ENCODE assay signal across 8 cellular contexts in genomic region chr17:76141212-76142043, GRCh38. TPM values are rescaled to one million over a fixed set of nuclear protein-coding genes. Genes with fewer than 3 reads are reported as not detected.
DNase-seq lines count a peak whose midpoint lies in the region; ATAC-seq and TF ChIP-seq lines count a peak whose summit lies in the region.

TSS of gene FOXJ1 (minus strand) at chr17:76141245. CDS start at chr17:76140395, 850 bp downstream.

- TF ChIP-seq POLR2A in vagina (IDR thresholded peaks at IDR 0.05): no peak

- intact Hi-C loops in vagina (cut with DNase I): no loop called here

- no peaks in the 10 kb centered on the region for H3K36me3 ChIP-seq in vagina

- H3K9me3 ChIP-seq in vagina: no peaks in the 10 kb centered on the region

- peaks cover 25% of the 10 kb centered on the region for H3K27me3 ChIP-seq in vagina

- in situ Hi-C loops in astrocyte of the cerebellum (cut with HindIII; ENCODE audit: low sequenced_read_pairs): no loop called here

- TF ChIP-seq CTCF in astrocyte of the cerebellum (IDR thresholded peaks at IDR 0.05; ENCODE audit: low read depth, low read length, missing control alignments) (no peak), vagina (IDR thresholded peaks at IDR 0.05) (no peak)

- no peak within 1 kb of the TSS for H3K27ac ChIP-seq in vagina

- H3K4me3 ChIP-seq in astrocyte of the cerebellum (ENCODE audit: low read depth, low read length) (peak within 1 kb of the TSS; percentile 45), vagina (peak within 1 kb of the TSS; percentile 35 to 49)

- peak; percentile 92 for DNase-seq in ELR (ENCODE audit: low read depth)
- peak; percentile 90 to 95 for DNase-seq in NCI-H1930 (lab: John Stamatoyannopoulos, UW)
- peak; percentile 86 for DNase-seq in T-helper 9 cell
- DNase-seq in astrocyte of the cerebellum (ENCODE audit: low read depth): peak; percentile 31
- DNase-seq in hippocampal formation (lab: John Stamatoyannopoulos, UW): peak; percentile 84 to 86
- DNase-seq in renal cortical epithelial cell (ENCODE audit: low read depth): peak; percentile 85
- no peak for DNase-seq in vagina (ENCODE audit: extremely low spot score in 2 of 2)

- ATAC-seq in HG02763 (IDR thresholded peaks at IDR 0.05; ENCODE audit: unreplicated experiment): peak; percentile 65

- peaks cover 24% of the 10 kb centered on the region for H3K4me1 ChIP-seq in vagina

RNA-seq across cellular contexts. Expression of gene FOXJ1, which starts in this region (rescaled TPM):
- total RNA-seq in renal cortical epithelial cell (0.17 and 1.1 TPM in 2 replicates), vagina (not detected)

Comparison
In these comparisons a context has a peak if more than half of its experiments do, and no peak if none do; other contexts are left out.
1. DNase-seq: peak in ELR (single experiment), NCI-H1930 (2 of 2), T-helper 9 cell (single experiment), astrocyte of the cerebellum (single experiment), hippocampal formation (2 of 2) and renal cortical epithelial cell (single experiment); none in vagina (0 of 2).